ENCODE assay signal across 12 cellular contexts in the genomic region with DNA sequence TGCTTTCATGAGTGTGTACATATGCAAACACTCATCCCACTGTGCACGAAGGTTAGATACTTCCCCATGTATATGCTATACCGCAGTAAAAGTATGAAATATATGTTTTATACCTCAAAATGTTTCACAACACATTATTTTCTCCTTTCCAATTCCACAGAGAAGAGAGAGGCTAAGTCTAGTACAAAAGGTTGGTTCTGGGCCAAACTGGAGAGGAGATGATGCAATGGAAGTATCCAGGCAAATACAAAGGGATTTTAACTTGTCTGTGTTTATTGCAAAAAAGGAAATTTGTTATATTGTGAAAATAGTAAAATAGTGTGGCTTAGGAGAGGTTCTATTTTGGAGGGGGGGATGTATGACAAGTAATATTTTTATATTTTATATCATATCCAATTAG.
A peak's percentile ranks its signal among the peaks of the same experiment; 100 is the strongest.
DNase-seq lines count a peak whose midpoint lies in the region; ATAC-seq, FAIRE-seq and TF ChIP-seq lines count a peak whose summit lies in the region.
"Had no signal": no experiment of that assay in that cellular context is flagged by ENCODE, and none has a peak within 500 bp of the region (broad histone marks: within the 10 kb centered on the region; RNA-seq: fewer than 3 reads in every experiment).

No MANE protein-coding gene starts in this region.

- BruUV-seq in PC-3 (replicated peaks; lab: Mats Ljungman, UMichigan), result no TSS peak

- peaks cover 28% of the 10 kb centered on the region for H3K27me3 ChIP-seq in PC-3 (ENCODE audit: low read length)
- H3K27me3 ChIP-seq: uterus had no signal

- H3K79me2 ChIP-seq in PC-3 (ENCODE audit: low read length), result no peaks in the 10 kb centered on the region

- POLR2A ChIA-PET in PC-3 (lab: Charles Lee; ENCODE audit: unreplicated experiment), result no interaction called here

- FAIRE-seq in GM12892 (lab: Jason Lieb, UNC), result no peak
- FAIRE-seq: G401.6 had no signal

- no peaks in the 10 kb centered on the region for H3K9me2 ChIP-seq in PC-3 (replicated peaks; ENCODE audit: low read length)

- H3K4me3 ChIP-seq in urinary bladder (ENCODE audit: low read depth, low read length) (no peak overlapping the region), PC-3 (ENCODE audit: low read length) (no peak overlapping the region)
- H3K4me3 ChIP-seq: uterus had no signal

- H3F3A ChIP-seq in PC-3 (ENCODE audit: low read length, unreplicated experiment), result no peaks in the 10 kb centered on the region

- no peaks in the 10 kb centered on the region for H3K9me3 ChIP-seq in PC-3 (ENCODE audit: low read length)
- H3K9me3 ChIP-seq: uterus had no signal

- ATAC-seq in PC-3 (no peak), GM21381 (IDR thresholded peaks at IDR 0.05; ENCODE audit: unreplicated experiment) (no peak)
- ATAC-seq: activated CD8-positive, alpha-beta T cell treated with anti-CD3 and anti-CD28 coated beads for 36 hours had no signal

- DNase-seq in NCI-H345 (lab: John Stamatoyannopoulos, UW), result peak; percentile 12
- no peak for DNase-seq in NCI-H345 treated with DMSO at 0.1 percent for 48 hours (lab: John Stamatoyannopoulos, UW; ENCODE audit: unreplicated experiment)
- peak; percentile 45 for DNase-seq in cerebellum (ENCODE audit: low spot score)
- DNase-seq in iris pigment epithelial cell (ENCODE audit: low read depth), result peak; percentile 89
- no peak for DNase-seq in PC-3
- no peak for DNase-seq in GM12892 (ENCODE audit: insufficient read length)
- DNase-seq: activated CD8-positive, alpha-beta T cell treated with anti-CD3 and anti-CD28 coated beads for 36 hours; H7 had no signal

- 52% methylated on average over 2 of the region's 2 CpGs for WGBS in urinary bladder

- H3K4me1 ChIP-seq in urinary bladder (ENCODE audit: insufficient read depth), result peaks cover under 1% of the 10 kb centered on the region
- H3K4me1 ChIP-seq in PC-3 (ENCODE audit: insufficient read depth, low read length), result no peaks in the 10 kb centered on the region

- no peak for TF ChIP-seq CTCF in PC-3 (conservative IDR thresholded peaks at IDR 0.05; ENCODE audit: low read depth, low read length)

- H4K20me1 ChIP-seq in PC-3 (ENCODE audit: low read length), result no peaks in the 10 kb centered on the region

- no peak overlapping the region for H2AFZ ChIP-seq in PC-3 (ENCODE audit: low read length)

- H3K36me3 ChIP-seq in urinary bladder (ENCODE audit: insufficient read depth) (no peaks in the 10 kb centered on the region), PC-3 (ENCODE audit: low read depth, low read length) (no peaks in the 10 kb centered on the region)
- H3K36me3 ChIP-seq: uterus had no signal

- H3K9ac ChIP-seq in PC-3 (ENCODE audit: low read length), result no peak overlapping the region

- H3K27ac ChIP-seq in urinary bladder (ENCODE audit: low read depth), result peak overlapping the region; percentile 5
- no peak overlapping the region for H3K27ac ChIP-seq in PC-3 (ENCODE audit: low read length)

- CTCF ChIA-PET in PC-3 (lab: Charles Lee), result no interaction called here

- no peak overlapping the region for H3K4me2 ChIP-seq in PC-3 (ENCODE audit: low read length)

- intact Hi-C loops in PC-3 (cut with micrococcal nuclease), result no loop called here

- no peak for TF ChIP-seq POLR2A in GM12892 (IDR thresholded peaks at IDR 0.05; ENCODE audit: low read depth, low read length)

Comparison
In these comparisons a context has a peak if more than half of its experiments do, and no peak if none do; other contexts are left out.
1. DNase-seq: peak in NCI-H345 (single experiment), cerebellum (single experiment) and iris pigment epithelial cell (single experiment); none in NCI-H345 treated with DMSO at 0.1 percent for 48 hours (single experiment), PC-3 (single experiment) and GM12892 (single experiment).